Comparison of ENCODE assay signal across 11 cellular contexts in genomic region chr12:67430708-67431335, GRCh38.
DNase-seq lines count a peak whose midpoint lies in the region; ATAC-seq and TF ChIP-seq lines count a peak whose summit lies in the region.
"Had no signal": no experiment of that assay in that cellular context is flagged by ENCODE, and none has a peak within 500 bp of the region (broad histone marks: within the 10 kb centered on the region; RNA-seq: fewer than 3 reads in every experiment).

No MANE protein-coding gene starts in this region.

- no peaks in the 10 kb centered on the region for H3F3A ChIP-seq in PC-3 (ENCODE audit: low read length, unreplicated experiment)

- no peak overlapping the region for H3K27ac ChIP-seq in PC-3 (ENCODE audit: low read length)

- ATAC-seq in PC-3 (no peak), HG03175 (IDR thresholded peaks at IDR 0.05; ENCODE audit: unreplicated experiment) (no peak)
- ATAC-seq: naive thymus-derived CD8-positive, alpha-beta T cell had no signal

- CTCF ChIA-PET in PC-3 (lab: Charles Lee) = interaction anchor here (0.6 kb wide), 1 partner anchor 232 kb away, joined by 4 read pairs; no protein-coding TSS in a partner anchor

- no peaks in the 10 kb centered on the region for H3K27me3 ChIP-seq in PC-3 (ENCODE audit: low read length)

- no peak overlapping the region for H3K27ac Mint-ChIP-seq in osteocyte (ENCODE audit: unreplicated experiment)
- H3K27ac Mint-ChIP-seq: naive thymus-derived CD8-positive, alpha-beta T cell had no signal

- no peak overlapping the region for H3K9ac ChIP-seq in PC-3 (ENCODE audit: low read length)

- H3K9me3 Mint-ChIP-seq in osteocyte (ENCODE audit: unreplicated experiment) = no peaks in the 10 kb centered on the region
- H3K9me3 Mint-ChIP-seq: naive thymus-derived CD8-positive, alpha-beta T cell had no signal

- H3K36me3 ChIP-seq in PC-3 (ENCODE audit: low read depth, low read length) = no peaks in the 10 kb centered on the region

- POLR2A ChIA-PET in PC-3 (lab: Charles Lee; ENCODE audit: unreplicated experiment) = no interaction called here

- DNase-seq in Ammon's horn (ENCODE audit: low spot score) = peak; percentile 40
- DNase-seq in PC-3 = peak; percentile 19
- peak; percentile 47 for DNase-seq in globus pallidus (ENCODE audit: low spot score)
- no peak for DNase-seq in osteocyte (ENCODE audit: extremely low spot score, unreplicated experiment)
- DNase-seq in NAMALWA (ENCODE audit: low spot score) = no peak
- DNase-seq in effector CD4-positive, alpha-beta T cell = no peak
- no peak for DNase-seq in A172 (ENCODE audit: low spot score)
- DNase-seq: activated CD4-positive, CD25-positive, alpha-beta regulatory T cell; activated naive CD4-positive, alpha-beta T cell treated with anti-CD3 and anti-CD28 coated beads, Interleukin-2, amount 50 U/mL, for 16 hours; naive thymus-derived CD8-positive, alpha-beta T cell had no signal

- H3K4me3 ChIP-seq in PC-3 (ENCODE audit: low read length) = no peak overlapping the region

- no peaks in the 10 kb centered on the region for H3K9me2 ChIP-seq in PC-3 (replicated peaks; ENCODE audit: low read length)

- peaks cover 37% of the 10 kb centered on the region for H3K4me1 ChIP-seq in PC-3 (ENCODE audit: insufficient read depth, low read length)

- no peaks in the 10 kb centered on the region for H3K79me2 ChIP-seq in PC-3 (ENCODE audit: low read length)

- H2AFZ ChIP-seq in PC-3 (ENCODE audit: low read length) = no peak overlapping the region

- H3K36me3 Mint-ChIP-seq in osteocyte (ENCODE audit: unreplicated experiment) = no peaks in the 10 kb centered on the region
- H3K36me3 Mint-ChIP-seq: naive thymus-derived CD8-positive, alpha-beta T cell had no signal

- H3K4me1 Mint-ChIP-seq in osteocyte (ENCODE audit: unreplicated experiment) = peaks cover 44% of the 10 kb centered on the region

- H3K4me3 Mint-ChIP-seq in osteocyte (ENCODE audit: unreplicated experiment) = no peak overlapping the region
- H3K4me3 Mint-ChIP-seq: naive thymus-derived CD8-positive, alpha-beta T cell had no signal

- H3K9me3 ChIP-seq in PC-3 (ENCODE audit: low read length) = no peaks in the 10 kb centered on the region

- no peaks in the 10 kb centered on the region for H4K20me1 ChIP-seq in PC-3 (ENCODE audit: low read length)

- intact Hi-C loops in PC-3 (cut with micrococcal nuclease) = loop anchor here (10.0 kb wide), 1 partner anchor 284 kb away; no protein-coding TSS in a partner anchor

- BruUV-seq in PC-3 (replicated peaks; lab: Mats Ljungman, UMichigan) = no TSS peak

- no peaks in the 10 kb centered on the region for H3K27me3 Mint-ChIP-seq in osteocyte (ENCODE audit: unreplicated experiment)

- peak; percentile 35 for TF ChIP-seq CTCF in PC-3 (conservative IDR thresholded peaks at IDR 0.05; ENCODE audit: low read depth, low read length)
- TF ChIP-seq CTCF in osteocyte (IDR thresholded peaks at IDR 0.05) = peak; percentile 49

- no peak overlapping the region for H3K4me2 ChIP-seq in PC-3 (ENCODE audit: low read length)

Comparison
In these comparisons a context has a peak if more than half of its experiments do, and no peak if none do; other contexts are left out.
1. DNase-seq: peak in Ammon's horn (single experiment), PC-3 (single experiment) and globus pallidus (single experiment); none in osteocyte (single experiment), NAMALWA (single experiment), effector CD4-positive, alpha-beta T cell (single experiment) and A172 (single experiment).